Comparison of ENCODE assay signal across 20 cellular contexts in the genomic region with DNA sequence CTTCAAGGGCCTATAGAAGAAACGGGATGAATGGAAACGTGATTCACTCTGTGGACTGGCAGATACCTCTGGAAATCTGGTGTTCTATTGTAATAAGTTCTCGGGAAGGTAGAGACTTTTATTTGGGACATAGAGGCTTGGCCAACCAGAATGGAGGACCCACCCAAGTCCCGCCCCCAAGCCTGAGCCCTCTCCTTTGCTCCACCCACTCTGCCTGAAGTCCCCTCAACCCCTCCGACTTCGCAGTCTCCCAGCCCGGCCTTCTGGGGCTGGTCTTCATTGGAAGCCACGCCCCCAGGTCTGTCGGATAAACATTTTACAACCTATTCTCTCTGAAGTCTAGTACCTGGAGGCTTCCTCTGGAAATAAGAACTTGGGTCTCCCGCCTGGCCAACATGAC. TPM values are rescaled to one million over a fixed set of nuclear protein-coding genes. Genes with fewer than 3 reads are reported as not detected.
A peak's percentile ranks its signal among the peaks of the same experiment; 100 is the strongest.
DNase-seq lines count a peak whose midpoint lies in the region; ATAC-seq and TF ChIP-seq lines count a peak whose summit lies in the region.
"Had no signal": no experiment of that assay in that cellular context is flagged by ENCODE, and none has a peak within 500 bp of the region (broad histone marks: within the 10 kb centered on the region; RNA-seq: fewer than 3 reads in every experiment).

No MANE protein-coding gene starts in this region.

- POLR2A ChIA-PET in CD8-positive, alpha-beta T cell (lab: Charles Lee): no interaction called here
- POLR2A ChIA-PET in WTC11 (lab: Charles Lee): interaction anchor here (0.6 to 0.7 kb wide), 3 partner anchors 10 to 1307 kb away, joined by 3 to 10 read pairs (median 3); no protein-coding TSS in a partner anchor

- no peak for TF ChIP-seq CTCF in CD8-positive, alpha-beta T cell (IDR thresholded peaks at IDR 0.05)
- TF ChIP-seq CTCF in WTC11 (IDR thresholded peaks at IDR 0.05) (no peak), psoas muscle (IDR thresholded peaks at IDR 0.05) (no peak)

- no peak overlapping the region for H3K4me3 ChIP-seq in CD8-positive, alpha-beta T cell (ENCODE audit: low read depth, low read length)
- H3K4me3 ChIP-seq in H7 (ENCODE audit: insufficient read depth, low read depth, low read length): no peak overlapping the region
- H3K4me3 ChIP-seq in psoas muscle: no peak overlapping the region

- peaks cover 21% of the 10 kb centered on the region for H3K4me1 Mint-ChIP-seq in CD8-positive, alpha-beta T cell (ENCODE audit: low read depth)
- H3K4me1 Mint-ChIP-seq in WTC11: no peaks in the 10 kb centered on the region
- H3K4me1 Mint-ChIP-seq in activated T-helper 2 cell treated with anti-CD3 and anti-CD28 coated beads, Interferon-gamma antibody, Interleukin-2, Interleukin-4, amounts not matched to agents 10 μg/mL and 5 μg/mL and 100 μg/mL, durations not matched to agents 14 hours and 24 hours and 36 hours (ENCODE audit: low read depth): peaks cover 11% of the 10 kb centered on the region
- H3K4me1 Mint-ChIP-seq: B cell had no signal

- H3K4me1 ChIP-seq in CD8-positive, alpha-beta T cell (ENCODE audit: insufficient read depth, low read length): peaks cover 27% of the 10 kb centered on the region
- no peaks in the 10 kb centered on the region for H3K4me1 ChIP-seq in psoas muscle

- H3K4me3 Mint-ChIP-seq in CD8-positive, alpha-beta T cell: no peak overlapping the region
- no peak overlapping the region for H3K4me3 Mint-ChIP-seq in WTC11
- no peak overlapping the region for H3K4me3 Mint-ChIP-seq in activated T-helper 2 cell treated with anti-CD3 and anti-CD28 coated beads, Interferon-gamma antibody, Interleukin-2, Interleukin-4, amounts not matched to agents 10 μg/mL and 5 μg/mL and 100 μg/mL, durations not matched to agents 14 hours and 24 hours and 36 hours (ENCODE audit: low read depth)
- H3K4me3 Mint-ChIP-seq: B cell; CD4-positive, alpha-beta T cell had no signal

- 87 to 91% (median 88%) methylated on average over 10 of the region's 10 CpGs for WGBS in psoas muscle, 3 donors

- peak overlapping the region; percentile 7 for H3K27ac Mint-ChIP-seq in CD8-positive, alpha-beta T cell
- H3K27ac Mint-ChIP-seq in WTC11: no peak overlapping the region
- H3K27ac Mint-ChIP-seq in activated T-helper 2 cell treated with anti-CD3 and anti-CD28 coated beads, Interferon-gamma antibody, Interleukin-2, Interleukin-4, amounts not matched to agents 10 μg/mL and 5 μg/mL and 100 μg/mL, durations not matched to agents 14 hours and 24 hours and 36 hours: no peak overlapping the region
- H3K27ac Mint-ChIP-seq: B cell; CD4-positive, alpha-beta T cell had no signal

- H3K27ac ChIP-seq in CD8-positive, alpha-beta T cell (ENCODE audit: low read depth, low read length): no peak overlapping the region
- no peak overlapping the region for H3K27ac ChIP-seq in psoas muscle

- CTCF ChIA-PET in CD8-positive, alpha-beta T cell (lab: Charles Lee): interaction anchor here (1.3 kb wide), 1 partner anchor 176 kb away, joined by 3 read pairs; no protein-coding TSS in a partner anchor
- CTCF ChIA-PET in WTC11 (lab: Charles Lee): interaction anchor here (0.7 kb wide), 1 partner anchor 217 kb away, joined by 3 read pairs; the partner anchor contains the start of gene ZNF121

- intact Hi-C loops in CD8-positive, alpha-beta T cell (cut with DNase I, micrococcal nuclease): no loop called here
- intact Hi-C loops in psoas muscle (cut with DNase I): no loop called here
- intact Hi-C loops in activated T-helper 2 cell treated with anti-CD3 and anti-CD28 coated beads, Interferon-gamma antibody, Interleukin-2, Interleukin-4, amounts not matched to agents 10 μg/mL and 5 μg/mL and 100 μg/mL, durations not matched to agents 14 hours and 24 hours and 36 hours (cut with micrococcal nuclease): no loop called here

- no peaks in the 10 kb centered on the region for H3K27me3 ChIP-seq in CD8-positive, alpha-beta T cell (ENCODE audit: insufficient read depth, low read length)
- H3K27me3 ChIP-seq in H7 (ENCODE audit: control insufficient read depth, insufficient read depth, low read length): no peaks in the 10 kb centered on the region
- no peaks in the 10 kb centered on the region for H3K27me3 ChIP-seq in psoas muscle (ENCODE audit: insufficient read depth in 3 of 3, low read length in 2 of 3)

- no peak for DNase-seq in CD8-positive, alpha-beta T cell
- DNase-seq in H7 (peak; percentile 84), WTC11 (ENCODE audit: low spot score) (peak; percentile 61), iPS-NIHi11 (ENCODE audit: low spot score) (peak; percentile 71), AG08395 (ENCODE audit: low spot score) (no peak), mucosa of gallbladder (ENCODE audit: low spot score) (no peak), psoas muscle (no peak)
- no peak for DNase-seq in activated T-helper 2 cell treated with anti-CD3 and anti-CD28 coated beads, Interferon-gamma antibody, Interleukin-2, Interleukin-4, amounts not matched to agents 10 μg/mL and 5 μg/mL and 100 μg/mL, durations not matched to agents 14 hours and 24 hours and 36 hours (ENCODE audit: low spot score)
- DNase-seq: ACHN; C1 segment of cervical spinal cord; CD4-positive, alpha-beta T cell; COR-L47; DMS153; DMS79 treated with DMSO at 0.1 percent for 48 hours; EL; GDM1; KBM-7 had no signal

- no peak for ATAC-seq in CD8-positive, alpha-beta T cell
- peak; percentile 98 for ATAC-seq in WTC11
- no peak for ATAC-seq in psoas muscle
- ATAC-seq: HCT116, HepG2 had no signal

- H3K27me3 Mint-ChIP-seq in CD8-positive, alpha-beta T cell (ENCODE audit: low read depth): no peaks in the 10 kb centered on the region
- no peaks in the 10 kb centered on the region for H3K27me3 Mint-ChIP-seq in WTC11 (ENCODE audit: low read depth)
- H3K27me3 Mint-ChIP-seq in activated T-helper 2 cell treated with anti-CD3 and anti-CD28 coated beads, Interferon-gamma antibody, Interleukin-2, Interleukin-4, amounts not matched to agents 10 μg/mL and 5 μg/mL and 100 μg/mL, durations not matched to agents 14 hours and 24 hours and 36 hours (ENCODE audit: low read depth): no peaks in the 10 kb centered on the region
- H3K27me3 Mint-ChIP-seq: B cell; CD4-positive, alpha-beta T cell had no signal

- H3K36me3 ChIP-seq in CD8-positive, alpha-beta T cell (ENCODE audit: insufficient read depth, low read length): no peaks in the 10 kb centered on the region
- no peaks in the 10 kb centered on the region; the same call in 1 of the 2 replicates for H3K36me3 ChIP-seq in H7 (replicated peaks; ENCODE audit: control insufficient read depth, insufficient read depth, low read length)
- H3K36me3 ChIP-seq in psoas muscle (ENCODE audit: insufficient read depth in 1 of 2, low read depth in 1 of 2): peaks cover 0 to 12% of the 10 kb centered on the region in 2 donors

- H3K9me3 ChIP-seq in CD8-positive, alpha-beta T cell (ENCODE audit: low read length): no peaks in the 10 kb centered on the region
- no peaks in the 10 kb centered on the region for H3K9me3 ChIP-seq in psoas muscle

- no peaks in the 10 kb centered on the region for H3K9me3 Mint-ChIP-seq in CD8-positive, alpha-beta T cell
- H3K9me3 Mint-ChIP-seq in WTC11: no peaks in the 10 kb centered on the region
- no peaks in the 10 kb centered on the region for H3K9me3 Mint-ChIP-seq in activated T-helper 2 cell treated with anti-CD3 and anti-CD28 coated beads, Interferon-gamma antibody, Interleukin-2, Interleukin-4, amounts not matched to agents 10 μg/mL and 5 μg/mL and 100 μg/mL, durations not matched to agents 14 hours and 24 hours and 36 hours
- H3K9me3 Mint-ChIP-seq: CD4-positive, alpha-beta T cell had no signal

- peaks cover 3% of the 10 kb centered on the region for H3K36me3 Mint-ChIP-seq in CD8-positive, alpha-beta T cell
- no peaks in the 10 kb centered on the region for H3K36me3 Mint-ChIP-seq in WTC11
- H3K36me3 Mint-ChIP-seq in activated T-helper 2 cell treated with anti-CD3 and anti-CD28 coated beads, Interferon-gamma antibody, Interleukin-2, Interleukin-4, amounts not matched to agents 10 μg/mL and 5 μg/mL and 100 μg/mL, durations not matched to agents 14 hours and 24 hours and 36 hours (ENCODE audit: low read depth): peaks cover 9% of the 10 kb centered on the region

RNA-seq across cellular contexts. Expression of gene FBXL12, which starts 16.9 kb away (rescaled TPM):
- total RNA-seq in CD8-positive, alpha-beta T cell: 10 to 100 TPM; 38.9 to 41.3 TPM
- total RNA-seq in H7 (2014; rRNA removed; shearing (Covaris generic)): 31.2 and 36.4 TPM in 2 replicates
- total RNA-seq in WTC11 (2021): 34.2 to 37.6 TPM (median 35.7 TPM) in 3 replicates
- 31.9 TPM for total RNA-seq in mucosa of gallbladder
- 10 to 100 TPM; 10.4 to 22.1 (median 12.9) TPM for total RNA-seq in psoas muscle
- polyA plus RNA-seq in psoas muscle: 10 to 100 TPM; 11.4 to 16.6 (median 16.1) TPM
- total RNA-seq in activated T-helper 2 cell treated with anti-CD3 and anti-CD28 coated beads, Interferon-gamma antibody, Interleukin-2, Interleukin-4, amounts not matched to agents 10 μg/mL and 5 μg/mL and 100 μg/mL, durations not matched to agents 14 hours and 24 hours and 36 hours: 23.4 and 23.7 TPM in 2 replicates

RNA-seq across cellular contexts. Expression of gene UBL5, which starts 25.7 kb away (rescaled TPM):
- 100 to 1,000 TPM; 161 to 173 TPM for total RNA-seq in CD8-positive, alpha-beta T cell
- 266 and 288 TPM in 2 replicates for total RNA-seq in H7 (2014; rRNA removed; shearing (Covaris generic))
- total RNA-seq in WTC11 (2021) (402 to 411 TPM (median 405 TPM) in 3 replicates), mucosa of gallbladder (283 TPM), psoas muscle (100 to 1,000 TPM; 262 to 368 (median 315) TPM)
- 100 to 1,000 TPM; 581 to 659 (median 643) TPM for polyA plus RNA-seq in psoas muscle
- total RNA-seq in activated T-helper 2 cell treated with anti-CD3 and anti-CD28 coated beads, Interferon-gamma antibody, Interleukin-2, Interleukin-4, amounts not matched to agents 10 μg/mL and 5 μg/mL and 100 μg/mL, durations not matched to agents 14 hours and 24 hours and 36 hours: 331 and 335 TPM in 2 replicates

RNA-seq across cellular contexts. Expression of gene PIN1, which starts 33.1 kb away (rescaled TPM):
- 10 to 100 TPM; 42.4 to 42.7 TPM for total RNA-seq in CD8-positive, alpha-beta T cell
- total RNA-seq in H7 (2014; rRNA removed; shearing (Covaris generic)): 180 and 208 TPM in 2 replicates
- 107 to 111 TPM (median 110 TPM) in 3 replicates for total RNA-seq in WTC11 (2021)
- 90.8 TPM for total RNA-seq in mucosa of gallbladder
- 10 to 100 TPM; 49.6 to 64.4 (median 56.9) TPM for total RNA-seq in psoas muscle
- 10 to 100 TPM; 63.9 to 81.1 (median 68.1) TPM for polyA plus RNA-seq in psoas muscle
- total RNA-seq in activated T-helper 2 cell treated with anti-CD3 and anti-CD28 coated beads, Interferon-gamma antibody, Interleukin-2, Interleukin-4, amounts not matched to agents 10 μg/mL and 5 μg/mL and 100 μg/mL, durations not matched to agents 14 hours and 24 hours and 36 hours: 84.3 and 87.3 TPM in 2 replicates

RNA-seq across cellular contexts. Expression of gene ZNF846, which starts 33.4 kb away (rescaled TPM):
- total RNA-seq in CD8-positive, alpha-beta T cell: 1 to 10 TPM; 6.4 to 8.2 TPM
- total RNA-seq in H7 (2014; rRNA removed; shearing (Covaris generic)): 3.9 and 8.6 TPM in 2 replicates
- total RNA-seq in WTC11 (2021) (11.2 to 12.2 TPM (median 11.6 TPM) in 3 replicates), mucosa of gallbladder (25.0 TPM), psoas muscle (1 to 10 TPM; 2.1 to 6.8 (median 4.2) TPM)
- polyA plus RNA-seq in psoas muscle: 1 to 10 TPM; 1.7 to 6.5 (median 2.5) TPM
- 3.2 and 3.7 TPM in 2 replicates for total RNA-seq in activated T-helper 2 cell treated with anti-CD3 and anti-CD28 coated beads, Interferon-gamma antibody, Interleukin-2, Interleukin-4, amounts not matched to agents 10 μg/mL and 5 μg/mL and 100 μg/mL, durations not matched to agents 14 hours and 24 hours and 36 hours

Comparison
In these comparisons a context has a peak if more than half of its experiments do, and no peak if none do; other contexts are left out.
1. DNase-seq: peak in H7 (single experiment), WTC11 (single experiment) and iPS-NIHi11 (single experiment); none in CD8-positive, alpha-beta T cell (0 of 7), AG08395 (single experiment), mucosa of gallbladder (single experiment), psoas muscle (0 of 2) and activated T-helper 2 cell treated with anti-CD3 and anti-CD28 coated beads, Interferon-gamma antibody, Interleukin-2, Interleukin-4, amounts not matched to agents 10 μg/mL and 5 μg/mL and 100 μg/mL, durations not matched to agents 14 hours and 24 hours and 36 hours (single experiment).